ENCODE assay signal across 14 cellular contexts in genomic region chr6:26415036-26415614, GRCh38.
"Had no signal": no experiment of that assay in that cellular context is flagged by ENCODE, and none has a peak within 500 bp of the region (broad histone marks: within the 10 kb centered on the region; RNA-seq: fewer than 3 reads in every experiment).

No MANE protein-coding gene starts in this region.

- H3K9me3 Mint-ChIP-seq: type B pancreatic cell had no signal

- H3K27me3 Mint-ChIP-seq: type B pancreatic cell had no signal

- H3K9me3 ChIP-seq: ovary had no signal

- H3K4me3 ChIP-seq: ovary had no signal

- H3K4me3 Mint-ChIP-seq: endodermal cell, neural crest cell, type B pancreatic cell had no signal

- H3K4me1 Mint-ChIP-seq: neural crest cell had no signal

- H3K27ac Mint-ChIP-seq: activated naive CD4-positive, alpha-beta T cell treated with anti-CD3 and anti-CD28 coated beads, Interleukin-2, amount 50 U/mL, for 72 hours; endodermal cell; type B pancreatic cell had no signal

- H3K36me3 ChIP-seq: brain microvascular endothelial cell, ovary had no signal

- H3K27ac ChIP-seq: brain microvascular endothelial cell, ovary had no signal

- H3K27me3 ChIP-seq: brain microvascular endothelial cell, ovary had no signal

- ATAC-seq: activated naive CD4-positive, alpha-beta T cell treated with anti-CD3 and anti-CD28 coated beads, Interleukin-2, amount 50 U/mL, for 72 hours had no signal

- DNase-seq: activated CD4-positive, alpha-beta T cell treated with anti-CD3 and anti-CD28 coated beads, Interleukin-2, amount 50 U/mL, for 1 hour; activated CD4-positive, CD25-positive, alpha-beta regulatory T cell; activated T-cell treated with anti-CD3 and anti-CD28 coated beads for 4 hours; amygdala; brain microvascular endothelial cell; dermis blood vessel endothelial cell; endodermal cell; hippocampal formation; ovary; stimulated activated CD4-positive, alpha-beta T cell treated with anti-CD3 and anti-CD28 coated beads, Interleukin-2, amount 100 ng/mL, for 48 hours; stimulated activated naive CD4-positive, alpha-beta T cell treated with Interleukin-2 at 50 U/mL for 16 hours had no signal
